Comparison of ENCODE assay signal across 8 cellular contexts in genomic region chr9:132240860-132241482, GRCh38.
DNase-seq lines count a peak whose midpoint lies in the region; ATAC-seq and TF ChIP-seq lines count a peak whose summit lies in the region.

No MANE protein-coding gene starts in this region.

- peak in 1 of 2 donors; percentile 32 for TF ChIP-seq POLR2A in adrenal gland (IDR thresholded peaks at IDR 0.05)

- WGBS in adrenal gland, 4 donors = 0 to 5% (median 3%) methylated on average over 3 to 62 of the region's 62 CpGs
- no CpG with 5 or more reads among the region's 62 CpGs for WGBS in trophoblast cell (ENCODE audit: extremely low coverage, insufficient coverage, insufficient read length)

- TF ChIP-seq CTCF in GM12864 (IDR thresholded peaks at IDR 0.05; ENCODE audit: low read depth, low read length, missing control alignments) (no peak), adrenal gland (IDR thresholded peaks at IDR 0.05) (no peak), tibial artery (IDR thresholded peaks at IDR 0.05) (no peak)

- H3K4me2 ChIP-seq in trophoblast cell (ENCODE audit: low read length) = peak overlapping the region; percentile 73

- no peaks in the 10 kb centered on the region for H3K79me2 ChIP-seq in trophoblast cell (ENCODE audit: control insufficient read depth, insufficient read depth, low read length, poor library complexity)

- POLR2A ChIA-PET in T-cell (lab: Charles Lee) = no interaction called here

- CTCF ChIA-PET in T-cell (lab: Charles Lee) = interaction anchor here (0.6 to 1.2 kb wide), 9 partner anchors 12 to 1193 kb away, joined by 3 to 9 read pairs (median 4); partner anchors contain the start of gene MED27 (in 1 of the 2)

- peaks cover 0 to 6% of the 10 kb centered on the region in 2 donors for H3K27me3 Mint-ChIP-seq in T-cell

- no peak overlapping the region for H2BK12ac ChIP-seq in trophoblast cell (ENCODE audit: low read length)

- H2AK5ac ChIP-seq in trophoblast cell (ENCODE audit: low read length) = no peak overlapping the region

- H4K12ac ChIP-seq in trophoblast cell (ENCODE audit: low read depth, low read length) = no peak overlapping the region

- H2BK120ac ChIP-seq in trophoblast cell (ENCODE audit: insufficient read depth, low read length, poor library complexity) = no peak overlapping the region

- DNase-seq in GM12864 (ENCODE audit: low read depth) (peak; percentile 81), NCI-H1694 (lab: John Stamatoyannopoulos, UW) (peak; percentile 50), T-cell (peak; percentile 98 to 100 (median 99)), adrenal gland (peak; percentile 99 to 100 (median 99)), left cardiac atrium (peak; percentile 98), trophoblast cell (peak; percentile 43 to 50), tibial artery (peak; percentile 98)

- H3K18ac ChIP-seq in trophoblast cell (ENCODE audit: low read length) = no peak overlapping the region

- H4K8ac ChIP-seq in trophoblast cell (ENCODE audit: low read depth, low read length) = no peak overlapping the region

- H3K27me3 ChIP-seq in adrenal gland (no peaks in the 10 kb centered on the region), trophoblast cell (ENCODE audit: insufficient read depth, low read length) (peaks cover 33% of the 10 kb centered on the region), tibial artery (peaks cover 0 to 13% of the 10 kb centered on the region in 2 donors)

- no peaks in the 10 kb centered on the region for H3K79me1 ChIP-seq in trophoblast cell (ENCODE audit: low read length)

- H3K4me1 Mint-ChIP-seq in T-cell = peaks cover 8 to 18% (median 16%) of the 10 kb centered on the region in 3 donors

- no peak overlapping the region for H3K4ac ChIP-seq in trophoblast cell (ENCODE audit: low read depth, low read length)

- no peak overlapping the region for H3K9ac ChIP-seq in trophoblast cell (ENCODE audit: low read length)

- H3K36me3 ChIP-seq in adrenal gland (replicated peaks in 1 of 2) = no peaks in the 10 kb centered on the region
- no peaks in the 10 kb centered on the region for H3K36me3 ChIP-seq in trophoblast cell (ENCODE audit: control insufficient read depth in 1 of 2, insufficient read depth in 2 of 2, low read length in 2 of 2)
- no peaks in the 10 kb centered on the region for H3K36me3 ChIP-seq in tibial artery

- no peaks in the 10 kb centered on the region for H3K9me3 Mint-ChIP-seq in T-cell

- H2AFZ ChIP-seq in trophoblast cell (ENCODE audit: insufficient read depth, low read length, poor library complexity) = no peak overlapping the region

- H3K4me3 ChIP-seq in GM12864 (ENCODE audit: low read depth, low read length) = peak overlapping the region; percentile 64
- peak overlapping the region in 2 of 4 donors; percentile 30 to 72 for H3K4me3 ChIP-seq in adrenal gland
- H3K4me3 ChIP-seq in trophoblast cell (ENCODE audit: low read depth, low read length) = peak overlapping the region; percentile 38
- H3K4me3 ChIP-seq in tibial artery = peak overlapping the region; percentile 63 to 65

- no peak overlapping the region for H2BK5ac ChIP-seq in trophoblast cell (ENCODE audit: low read depth, low read length, poor library complexity)

- intact Hi-C loops in adrenal gland (cut with DNase I) = no loop called here
- intact Hi-C loops in left cardiac atrium (cut with DNase I) = no loop called here
- intact Hi-C loops in tibial artery (cut with DNase I; ENCODE audit: low total_unique reads) = no loop called here

- H3K14ac ChIP-seq in trophoblast cell (ENCODE audit: low read length) = no peak overlapping the region

- peaks cover 14 to 41% of the 10 kb centered on the region in 2 donors for H3K4me1 ChIP-seq in adrenal gland (replicated peaks in 1 of 2)
- peaks cover 6 to 11% of the 10 kb centered on the region in 2 experiments for H3K4me1 ChIP-seq in trophoblast cell (ENCODE audit: control insufficient read depth in 1 of 2, insufficient read depth in 2 of 2, low read length in 2 of 2)
- peaks cover 0 to 41% (median 33%) of the 10 kb centered on the region in 4 donors for H3K4me1 ChIP-seq in tibial artery

- H3K4me3 Mint-ChIP-seq in T-cell = peak overlapping the region; percentile 94 to 96 (median 95)

- H3K27ac ChIP-seq in adrenal gland (peak overlapping the region in 3 of 5 donors; percentile 56 to 63 (median 62)), trophoblast cell (ENCODE audit: low read depth, low read length) (no peak overlapping the region), tibial artery (peak overlapping the region; percentile 47 to 57)

- peak overlapping the region; percentile 84 to 96 for H3K27ac Mint-ChIP-seq in T-cell

- no peaks in the 10 kb centered on the region for H3K36me3 Mint-ChIP-seq in T-cell

- H3K9me3 ChIP-seq in adrenal gland (replicated peaks in 1 of 3) = no peaks in the 10 kb centered on the region
- no peaks in the 10 kb centered on the region for H3K9me3 ChIP-seq in trophoblast cell (ENCODE audit: insufficient read depth, low read depth, low read length)
- H3K9me3 ChIP-seq in tibial artery = no peaks in the 10 kb centered on the region

- H3K23ac ChIP-seq in trophoblast cell (ENCODE audit: low read length) = no peak overlapping the region

- ATAC-seq in HG02763 (IDR thresholded peaks at IDR 0.05; ENCODE audit: unreplicated experiment) = peak; percentile 68
- peak; percentile 89 to 92 (median 91) for ATAC-seq in T-cell (replicated peaks in 1 of 4)
- peak; percentile 93 to 95 for ATAC-seq in left cardiac atrium

- H4K91ac ChIP-seq in trophoblast cell (ENCODE audit: low read depth, low read length) = no peak overlapping the region

Comparison
In these comparisons a context has a peak if more than half of its experiments do, and no peak if none do; other contexts are left out.
1. DNase-seq: peak in every context shown above with its lines; median percentile 99 in T-cell; 99 in adrenal gland; 98 in left cardiac atrium; 98 in tibial artery; 81 in GM12864; 50 in NCI-H1694; 46 in trophoblast cell.